In genomic region chr2:161796192-161796591, GRCh38 we compare ENCODE assay signal across 16 cellular contexts.
DNase-seq lines count a peak whose midpoint lies in the region; TF ChIP-seq lines count a peak whose summit lies in the region.
"Had no signal": no experiment of that assay in that cellular context is flagged by ENCODE, and none has a peak within 500 bp of the region (broad histone marks: within the 10 kb centered on the region; RNA-seq: fewer than 3 reads in every experiment).

No MANE protein-coding gene starts in this region.

- CTCF ChIA-PET in MCF 10A (lab: Yijun Ruan, JAX) (interaction anchor here (0.9 kb wide), 1 partner anchor 210 kb away, joined by 4 read pairs; no protein-coding TSS in a partner anchor), Calu3 (lab: Charles Lee) (no interaction called here)

- H2BK12ac ChIP-seq in mesenchymal stem cell (ENCODE audit: low read length in 2 of 2), result no peak overlapping the region

- POLR2A ChIA-PET in MCF 10A (lab: Yijun Ruan, JAX), result interaction anchor here (1.1 kb wide), 1 partner anchor 14 kb away, joined by 3 read pairs; no protein-coding TSS in a partner anchor

- 75 to 81% methylated on average over 4 of the region's 4 CpGs for WGBS in testis, 2 donors
- WGBS in mesenchymal stem cell, result 85% methylated on average over 3 of the region's 4 CpGs

- H3K79me2 ChIP-seq in OCI-LY1 (ENCODE audit: insufficient read depth, low read length), result no peaks in the 10 kb centered on the region

- H3K27me3 Mint-ChIP-seq in MCF 10A (ENCODE audit: insufficient read depth, unreplicated experiment) (peaks cover 82% of the 10 kb centered on the region), Calu3 (ENCODE audit: unreplicated experiment) (no peaks in the 10 kb centered on the region)
- H3K27me3 Mint-ChIP-seq in activated CD4-positive, alpha-beta T cell treated with anti-CD3 and anti-CD28 coated beads, Interleukin-2, amount 10 ng/mL, durations not matched to agents 24 days and 14 days, result peaks cover 15% of the 10 kb centered on the region

- H2AK5ac ChIP-seq in mesenchymal stem cell (ENCODE audit: low read length, severe bottlenecking), result no peak overlapping the region

- H3K4me1 Mint-ChIP-seq in MCF 10A (ENCODE audit: insufficient read depth, unreplicated experiment) (no peaks in the 10 kb centered on the region), Calu3 (ENCODE audit: low read depth, unreplicated experiment) (no peaks in the 10 kb centered on the region)
- no peaks in the 10 kb centered on the region for H3K4me1 Mint-ChIP-seq in activated CD4-positive, alpha-beta T cell treated with anti-CD3 and anti-CD28 coated beads, Interleukin-2, amount 10 ng/mL, durations not matched to agents 24 days and 14 days

- TF ChIP-seq CTCF in MCF 10A (IDR thresholded peaks at IDR 0.05; ENCODE audit: unreplicated experiment) (no peak), breast epithelium (IDR thresholded peaks at IDR 0.05) (no peak), OCI-LY1 (IDR thresholded peaks at IDR 0.05; ENCODE audit: low read length) (no peak), fibroblast of the aortic adventitia (IDR thresholded peaks at IDR 0.05; ENCODE audit: insufficient read depth, low read length) (no peak), testis (IDR thresholded peaks at IDR 0.05) (no peak), Calu3 (IDR thresholded peaks at IDR 0.05; ENCODE audit: unreplicated experiment) (no peak)

- no peak overlapping the region for H2BK120ac ChIP-seq in mesenchymal stem cell (ENCODE audit: low read depth, low read length)

- H3K27ac Mint-ChIP-seq in MCF 10A (ENCODE audit: low read depth, unreplicated experiment), result no peak overlapping the region
- no peak overlapping the region for H3K27ac Mint-ChIP-seq in Calu3 (ENCODE audit: unreplicated experiment)
- H3K27ac Mint-ChIP-seq in activated CD4-positive, alpha-beta T cell treated with anti-CD3 and anti-CD28 coated beads, Interleukin-2, amount 10 ng/mL, durations not matched to agents 24 days and 14 days, result no peak overlapping the region

- H3K9me2 ChIP-seq in OCI-LY1 (ENCODE audit: low read depth, low read length), result no peaks in the 10 kb centered on the region

- H3K14ac ChIP-seq in mesenchymal stem cell (ENCODE audit: low read length in 2 of 2), result no peak overlapping the region

- no peak overlapping the region for H4K91ac ChIP-seq in mesenchymal stem cell (ENCODE audit: low read length)

- no TSS peak for BruUV-seq in MCF 10A (replicated peaks; lab: Mats Ljungman, UMichigan)
- BruUV-seq in Calu3 (replicated peaks; lab: Mats Ljungman, UMichigan), result no TSS peak

- H3K4me3 Mint-ChIP-seq in MCF 10A (ENCODE audit: unreplicated experiment) (no peak overlapping the region), Calu3 (ENCODE audit: low read depth, unreplicated experiment) (no peak overlapping the region)
- H3K4me3 Mint-ChIP-seq in activated CD4-positive, alpha-beta T cell treated with anti-CD3 and anti-CD28 coated beads, Interleukin-2, amount 10 ng/mL, durations not matched to agents 24 days and 14 days, result no peak overlapping the region

- H3K9me3 Mint-ChIP-seq in MCF 10A (ENCODE audit: unreplicated experiment) (no peaks in the 10 kb centered on the region), Calu3 (ENCODE audit: low read depth, unreplicated experiment) (no peaks in the 10 kb centered on the region)
- no peaks in the 10 kb centered on the region for H3K9me3 Mint-ChIP-seq in activated CD4-positive, alpha-beta T cell treated with anti-CD3 and anti-CD28 coated beads, Interleukin-2, amount 10 ng/mL, durations not matched to agents 24 days and 14 days

- H3K23ac ChIP-seq in mesenchymal stem cell (ENCODE audit: low read length in 2 of 2), result no peak overlapping the region

- H3K4me3 ChIP-seq in breast epithelium, result no peak overlapping the region
- H3K4me3 ChIP-seq in OCI-LY1 (ENCODE audit: low read depth, low read length, poor library complexity, severe bottlenecking), result peak overlapping the region; percentile 39
- H3K4me3 ChIP-seq in fibroblast of the aortic adventitia (ENCODE audit: low read depth, low read length), result no peak overlapping the region
- no peak overlapping the region for H3K4me3 ChIP-seq in testis
- no peak overlapping the region for H3K4me3 ChIP-seq in mesenchymal stem cell (ENCODE audit: insufficient read depth in 1 of 2, low read depth in 1 of 2, low read length in 2 of 2)
- H3K4me3 ChIP-seq: ovary, SJSA1 had no signal

- no peaks in the 10 kb centered on the region for H3F3A ChIP-seq in OCI-LY1 (ENCODE audit: insufficient read depth, low read length)

- intact Hi-C loops in MCF 10A (cut with micrococcal nuclease), result no loop called here
- intact Hi-C loops in breast epithelium (cut with DNase I; ENCODE audit: low total_unique reads), result no loop called here
- intact Hi-C loops in testis (cut with DNase I; ENCODE audit: low total_unique reads), result no loop called here
- intact Hi-C loops in Calu3 (cut with micrococcal nuclease; ENCODE audit: unreplicated experiment), result no loop called here
- intact Hi-C loops in activated CD4-positive, alpha-beta T cell treated with anti-CD3 and anti-CD28 coated beads, Interleukin-2, amount 10 ng/mL, durations not matched to agents 24 days and 14 days (cut with micrococcal nuclease), result no loop called here

- H3K4ac ChIP-seq in mesenchymal stem cell (ENCODE audit: low read depth in 1 of 2, low read length in 2 of 2), result no peak overlapping the region

- no peak overlapping the region for H3K18ac ChIP-seq in mesenchymal stem cell (ENCODE audit: low read depth in 1 of 2, low read length in 2 of 2)

- no peak for TF ChIP-seq POLR2A in breast epithelium (IDR thresholded peaks at IDR 0.05)
- no peak for TF ChIP-seq POLR2A in testis (IDR thresholded peaks at IDR 0.05)

- peak; percentile 66 for DNase-seq in MCF 10A (ENCODE audit: unreplicated experiment)
- DNase-seq in breast epithelium (ENCODE audit: low spot score in 2 of 2), result no peak
- DNase-seq in fibroblast of the aortic adventitia (ENCODE audit: low read depth), result peak; percentile 17
- peak; percentile 16 for DNase-seq in testis
- no peak for DNase-seq in Calu3
- DNase-seq in activated CD4-positive, alpha-beta T cell treated with anti-CD3 and anti-CD28 coated beads, Interleukin-2, amount 10 ng/mL, durations not matched to agents 24 days and 14 days, result no peak
- DNase-seq in mesenchymal stem cell, result no peak
- DNase-seq: activated CD4-positive, CD25-positive, alpha-beta regulatory T cell; central memory CD4-positive, alpha-beta T cell; GF-D8; NCI-H1694 treated with DMSO at 0.1 percent for 48 hours; ovary; stimulated activated CD4-positive, alpha-beta T cell treated with anti-CD3 and anti-CD28 coated beads, Interleukin-4, amount 100 ng/mL, for 1 hour had no signal

- no peak overlapping the region for H2BK15ac ChIP-seq in mesenchymal stem cell (ENCODE audit: low read depth, poor library complexity, severe bottlenecking)

- H3K9me3 ChIP-seq in breast epithelium (no peaks in the 10 kb centered on the region), OCI-LY1 (ENCODE audit: low read length) (no peaks in the 10 kb centered on the region), testis (no peaks in the 10 kb centered on the region), mesenchymal stem cell (ENCODE audit: control insufficient read depth, low read length) (no peaks in the 10 kb centered on the region)
- H3K9me3 ChIP-seq: ovary, SJSA1 had no signal

- no peaks in the 10 kb centered on the region for H4K20me1 ChIP-seq in OCI-LY1 (ENCODE audit: insufficient read depth, low read length)

- H3K4me1 ChIP-seq in breast epithelium (no peaks in the 10 kb centered on the region), OCI-LY1 (ENCODE audit: insufficient read depth, low read length, severe bottlenecking) (peaks cover 20% of the 10 kb centered on the region), testis (no peaks in the 10 kb centered on the region), mesenchymal stem cell (ENCODE audit: control insufficient read depth, insufficient read depth, low read depth, low read length) (no peaks in the 10 kb centered on the region)
- H3K4me1 ChIP-seq: foreskin keratinocyte, SJSA1 had no signal

- H3K27me3 ChIP-seq in breast epithelium (no peaks in the 10 kb centered on the region), OCI-LY1 (ENCODE audit: insufficient read depth, low read length) (no peaks in the 10 kb centered on the region), testis (no peaks in the 10 kb centered on the region), mesenchymal stem cell (ENCODE audit: control insufficient read depth in 1 of 2, insufficient read depth in 1 of 2, low read length in 2 of 2) (no peaks in the 10 kb centered on the region)
- H3K27me3 ChIP-seq: foreskin keratinocyte, ovary, SJSA1 had no signal

- H3K79me1 ChIP-seq in mesenchymal stem cell (replicated peaks; ENCODE audit: low read length, poor library complexity, severe bottlenecking), result no peaks in the 10 kb centered on the region

- no peaks in the 10 kb centered on the region for H3K36me3 ChIP-seq in breast epithelium
- H3K36me3 ChIP-seq in OCI-LY1 (ENCODE audit: insufficient read depth, low read length), result no peaks in the 10 kb centered on the region
- no peaks in the 10 kb centered on the region for H3K36me3 ChIP-seq in testis (ENCODE audit: low read depth, missing control alignments)
- H3K36me3 ChIP-seq in mesenchymal stem cell (ENCODE audit: control insufficient read depth in 1 of 2, insufficient read depth in 2 of 2, low read depth in 1 of 2, low read length in 2 of 2), result no peaks in the 10 kb centered on the region
- H3K36me3 ChIP-seq: ovary, SJSA1 had no signal

- H2AFZ ChIP-seq in OCI-LY1 (ENCODE audit: low read length) (0 out of 2 replicates have a peak overlapping the region, but pooled peaks have one; percentile 79), mesenchymal stem cell (ENCODE audit: low read depth, low read length) (no peak overlapping the region)

- H3K36me3 Mint-ChIP-seq in MCF 10A (ENCODE audit: insufficient read depth, unreplicated experiment) (no peaks in the 10 kb centered on the region), Calu3 (ENCODE audit: insufficient read depth, unreplicated experiment) (no peaks in the 10 kb centered on the region)
- H3K36me3 Mint-ChIP-seq in activated CD4-positive, alpha-beta T cell treated with anti-CD3 and anti-CD28 coated beads, Interleukin-2, amount 10 ng/mL, durations not matched to agents 24 days and 14 days (ENCODE audit: low read depth), result no peaks in the 10 kb centered on the region

- no peak overlapping the region for H4K8ac ChIP-seq in mesenchymal stem cell (ENCODE audit: low read length)

- H3K4me2 ChIP-seq in OCI-LY1 (ENCODE audit: low read length), result peak overlapping the region; percentile 52; the same call in 1 of the 2 replicates
- no peak overlapping the region for H3K4me2 ChIP-seq in mesenchymal stem cell (ENCODE audit: low read length, poor library complexity, severe bottlenecking)

- H3K9ac ChIP-seq in OCI-LY1 (ENCODE audit: low read length) (no peak overlapping the region), mesenchymal stem cell (ENCODE audit: low read length) (no peak overlapping the region)

- H2BK5ac ChIP-seq in mesenchymal stem cell (ENCODE audit: low read depth, low read length, poor library complexity, severe bottlenecking), result no peak overlapping the region

- H3K27ac ChIP-seq in breast epithelium (no peak overlapping the region), OCI-LY1 (ENCODE audit: low read depth, low read length, poor library complexity, severe bottlenecking) (no peak overlapping the region), testis (no peak overlapping the region), mesenchymal stem cell (ENCODE audit: low read length, poor library complexity, severe bottlenecking) (no peak overlapping the region)
- H3K27ac ChIP-seq: foreskin keratinocyte, ovary, SJSA1 had no signal

Comparison
In these comparisons a context has a peak if more than half of its experiments do, and no peak if none do; other contexts are left out.
1. DNase-seq: peak in MCF 10A (single experiment), fibroblast of the aortic adventitia (single experiment) and testis (single experiment); none in breast epithelium (0 of 2), Calu3 (single experiment), activated CD4-positive, alpha-beta T cell treated with anti-CD3 and anti-CD28 coated beads, Interleukin-2, amount 10 ng/mL, durations not matched to agents 24 days and 14 days (single experiment) and mesenchymal stem cell (single experiment).